In genomic region chr5:131252824-131253171, GRCh38 we compare ENCODE assay signal across 1 cellular context.
A peak's percentile ranks its signal among the peaks of the same experiment; 100 is the strongest.
TF ChIP-seq lines count a peak whose summit lies in the region.

No MANE protein-coding gene starts in this region.

TF ChIP-seq in K562, 482 proteins besides CTCF, POLR2A, EP300 and RAD21 (continued from another document):
- TF ChIP-seq DEAF1 (CRISPR knock-in tag; IDR thresholded peaks at IDR 0.05) (0 out of 2 replicates have a peak, but pooled peaks have one; percentile 23), ZBTB40 (IDR thresholded peaks at IDR 0.05) (peak; percentile 63), ZBTB40 (CRISPR knock-in tag; IDR thresholded peaks at IDR 0.05) (no peak), ZNF766 (CRISPR knock-in tag; conservative IDR thresholded peaks at IDR 0.05) (peak; percentile 61; the same call in 1 of the 2 replicates), MED1 (CRISPR knock-in tag; IDR thresholded peaks at IDR 0.05; ENCODE audit: borderline replicate concordance) (no peak), ETV6 (IDR thresholded peaks at IDR 0.05; ENCODE audit: borderline replicate concordance in 1 of 2, low read depth in 2 of 2, low read length in 1 of 2) (peak in 1 of 2 experiments; percentile 73; a peak in 2 of 4 replicates), ETV6 (CRISPR knock-in tag; IDR thresholded peaks at IDR 0.05; ENCODE audit: borderline replicate concordance) (no peak), MCM3 (IDR thresholded peaks at IDR 0.05) (no peak), TCF15 (CRISPR knock-in tag; IDR thresholded peaks at IDR 0.05) (0 out of 2 replicates have a peak, but pooled peaks have one; percentile 26)
